In genomic region chr3:119323401-119324107, GRCh38 we compare ENCODE assay signal across 8 cellular contexts. TPM values are rescaled to one million over a fixed set of nuclear protein-coding genes. Genes with fewer than 3 reads are reported as not detected.
DNase-seq lines count a peak whose midpoint lies in the region; ATAC-seq and TF ChIP-seq lines count a peak whose summit lies in the region.

No MANE protein-coding gene starts in this region.

- H3K36me3 ChIP-seq in body of pancreas (replicated peaks in 1 of 2; ENCODE audit: insufficient read depth in 1 of 2, low read depth in 2 of 2) (no peaks in the 10 kb centered on the region), testis (ENCODE audit: low read depth, missing control alignments) (no peaks in the 10 kb centered on the region)

- no peaks in the 10 kb centered on the region for H3K27me3 ChIP-seq in body of pancreas
- no peaks in the 10 kb centered on the region for H3K27me3 ChIP-seq in testis

- intact Hi-C loops in body of pancreas (cut with DNase I) (no loop called here), testis (cut with DNase I; ENCODE audit: low total_unique reads) (no loop called here)

- H3K27ac Mint-ChIP-seq in memory B cell: peak overlapping the region; percentile 98

- H3K4me1 ChIP-seq in body of pancreas (peaks cover 17% of the 10 kb centered on the region), testis (peaks cover 3% of the 10 kb centered on the region)

- H3K27me3 Mint-ChIP-seq in memory B cell: no peaks in the 10 kb centered on the region

- H3K36me3 Mint-ChIP-seq in memory B cell: no peaks in the 10 kb centered on the region

- H3K27ac ChIP-seq in body of pancreas: peak overlapping the region; percentile 86 to 97 (median 90)
- peak overlapping the region; percentile 93 to 94 for H3K27ac ChIP-seq in testis

- TF ChIP-seq CTCF in body of pancreas (IDR thresholded peaks at IDR 0.05) (no peak), testis (IDR thresholded peaks at IDR 0.05) (no peak)

- H3K4me3 ChIP-seq in body of pancreas (peak overlapping the region; percentile 20 to 73), testis (peak overlapping the region; percentile 66 to 67)

- peak overlapping the region; percentile 95 for H3K4me3 Mint-ChIP-seq in memory B cell

- TF ChIP-seq POLR2A in body of pancreas (IDR thresholded peaks at IDR 0.05) (no peak), testis (IDR thresholded peaks at IDR 0.05) (no peak)

- peaks cover 36% of the 10 kb centered on the region for H3K4me1 Mint-ChIP-seq in memory B cell

- DNase-seq in SIG-M5 treated with dmso at 0.1 percent for 504 hours (lab: John Stamatoyannopoulos, UW; ENCODE audit: unreplicated experiment): peak; percentile 67
- DNase-seq in SIG-M5 (lab: John Stamatoyannopoulos, UW): no peak
- peak; percentile 8 for DNase-seq in NCI-H69 (lab: John Stamatoyannopoulos, UW)
- peak; percentile 13 to 28 (median 21) for DNase-seq in body of pancreas
- no peak for DNase-seq in memory B cell (ENCODE audit: low spot score in 2 of 2)
- DNase-seq in testis: peak; percentile 20
- no peak for DNase-seq in activated gamma-delta T cell (lab: John Stamatoyannopoulos, UW)

- H3K9me3 ChIP-seq in body of pancreas: no peaks in the 10 kb centered on the region
- no peaks in the 10 kb centered on the region for H3K9me3 ChIP-seq in testis

- no peaks in the 10 kb centered on the region for H3K9me3 Mint-ChIP-seq in memory B cell

- ATAC-seq in HG02885 (IDR thresholded peaks at IDR 0.05; ENCODE audit: poor library complexity, unreplicated experiment): peak; percentile 24
- ATAC-seq in body of pancreas: peak; percentile 36
- ATAC-seq in memory B cell (ENCODE audit: low read depth): peak; percentile 45

- WGBS in body of pancreas, 2 donors: 36 to 43% methylated on average over 18 of the region's 18 CpGs
- WGBS in testis, 2 donors: 30 to 46% methylated on average over 16 to 18 of the region's 18 CpGs

RNA-seq across cellular contexts. Expression of gene ARHGAP31, which starts 29.4 kb away (rescaled TPM):
- total RNA-seq in body of pancreas: 1 to 10 TPM; 5.7 to 7.9 TPM
- total RNA-seq in testis: 1 to 10 TPM; 5.2 to 5.6 TPM
- polyA plus RNA-seq in testis (ENCODE audit: insufficient read depth, low read depth, low replicate concordance): 6.2 TPM

Comparison
In these comparisons a context has a peak if more than half of its experiments do, and no peak if none do; other contexts are left out.
1. DNase-seq: peak in SIG-M5 treated with dmso at 0.1 percent for 504 hours (single experiment), NCI-H69 (single experiment), body of pancreas (4 of 4) and testis (single experiment); none in SIG-M5 (single experiment), memory B cell (0 of 2) and activated gamma-delta T cell (single experiment).
2. Peak in every context shown above with its lines, with median percentiles within 50 percentile points of each other: ATAC-seq.